In the genomic region with DNA sequence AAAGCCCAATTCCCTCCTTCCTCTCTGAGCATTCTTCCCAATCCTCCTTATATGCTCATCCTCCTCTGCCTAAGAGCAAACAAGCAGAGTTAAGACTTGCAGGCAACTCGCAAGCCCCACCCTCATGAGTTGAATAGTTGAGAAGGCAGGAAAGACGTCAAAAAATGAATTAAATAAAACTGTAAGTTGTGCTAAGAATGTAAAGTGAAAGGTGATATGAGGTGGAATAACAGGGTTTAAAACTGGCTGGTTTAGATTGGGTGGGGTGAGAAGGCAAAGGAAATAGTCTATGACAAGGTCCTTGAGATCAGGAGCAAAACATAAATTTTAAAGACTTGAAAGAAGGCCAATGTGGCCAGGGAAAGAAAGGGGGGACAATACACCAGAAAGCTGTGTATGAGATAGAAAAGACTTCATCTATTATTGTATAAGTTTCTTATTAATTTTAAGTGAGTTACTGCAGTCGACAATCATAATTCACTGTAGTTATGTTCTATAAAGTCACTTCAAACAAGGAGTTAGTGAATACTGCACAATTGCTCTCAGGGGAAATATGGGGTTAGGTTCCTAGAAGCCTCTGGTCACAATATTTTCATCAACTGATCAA, we compare ENCODE assay signal across 31 cellular contexts.
DNase-seq lines count a peak whose midpoint lies in the region; ATAC-seq and TF ChIP-seq lines count a peak whose summit lies in the region.
"Had no signal": no experiment of that assay in that cellular context is flagged by ENCODE, and none has a peak within 500 bp of the region (broad histone marks: within the 10 kb centered on the region; RNA-seq: fewer than 3 reads in every experiment).

No MANE protein-coding gene starts in this region.

- no peaks in the 10 kb centered on the region for H4K20me1 ChIP-seq in PC-9 (ENCODE audit: insufficient read depth)
- H4K20me1 ChIP-seq: BLaER1 treated with 17β-estradiol and CSF1 and Interleukin-3, amounts not matched to agents 10 nM and 100 nM had no signal

- H3K4me2 ChIP-seq in PC-9 = peak overlapping the region; percentile 31
- H3K4me2 ChIP-seq: BLaER1 treated with 17β-estradiol and CSF1 and Interleukin-3, amounts not matched to agents 10 nM and 100 nM; KMS-11 had no signal

- peaks cover 13% of the 10 kb centered on the region for H3K9me3 Mint-ChIP-seq in mesothelial cell of epicardium
- H3K9me3 Mint-ChIP-seq in WTC11 = peaks cover 10% of the 10 kb centered on the region
- H3K9me3 Mint-ChIP-seq: activated CD4-positive, alpha-beta memory T cell treated with anti-CD3 and anti-CD28 coated beads, Interleukin-2, amount 10 ng/mL, durations not matched to agents 7 days and 5 days; activated naive CD4-positive, alpha-beta T cell treated with anti-CD3 and anti-CD28 coated beads, Interleukin-2, amount 50 U/mL, for 24 hours; stimulated activated memory B cell treated with anti-CD40 and anti-IgM and Interleukin-4, amounts not matched to agents 10 μg/mL and 1 μg/mL and 100 μg/mL, for 72 hours; T-cell had no signal

- H3K27ac Mint-ChIP-seq in mesothelial cell of epicardium = peak overlapping the region; percentile 26
- no peak overlapping the region; the same call in 1 of the 2 replicates for H3K27ac Mint-ChIP-seq in WTC11
- H3K27ac Mint-ChIP-seq: activated CD4-positive, alpha-beta memory T cell treated with anti-CD3 and anti-CD28 coated beads, Interleukin-2, amount 10 ng/mL, durations not matched to agents 7 days and 5 days; activated naive CD4-positive, alpha-beta T cell treated with anti-CD3 and anti-CD28 coated beads, Interleukin-2, amount 50 U/mL, for 24 hours; activated T-helper 17 cell treated with anti-CD3 and anti-CD28 coated beads, Interleukin-2, amount 50 U/mL, for 72 hours; progenitor cell of endocrine pancreas; stimulated activated memory B cell treated with anti-CD40 and anti-IgM and Interleukin-4, amounts not matched to agents 10 μg/mL and 1 μg/mL and 100 μg/mL, for 72 hours; T-cell had no signal

- POLR2A ChIA-PET in PC-9 (lab: Charles Lee; ENCODE audit: unreplicated experiment) (interaction anchor here (0.7 kb wide), 1 partner anchor 1083 kb away, joined by 3 read pairs; no protein-coding TSS in a partner anchor), WTC11 (lab: Charles Lee) (no interaction called here)

- BruUV-seq in PC-9 (replicated peaks; lab: Mats Ljungman, UMichigan) = no TSS peak

- H3K79me2 ChIP-seq in PC-9 (ENCODE audit: low read depth) = no peaks in the 10 kb centered on the region

- H3K4me1 ChIP-seq in PC-9 (replicated peaks; ENCODE audit: insufficient read depth) (peaks cover 24% of the 10 kb centered on the region), left lung (no peaks in the 10 kb centered on the region)
- H3K4me1 ChIP-seq: BLaER1 treated with 17β-estradiol and CSF1 and Interleukin-3, amounts not matched to agents 10 nM and 100 nM; esophagus muscularis mucosa; sigmoid colon; upper lobe of right lung had no signal

- no peaks in the 10 kb centered on the region for H3K27me3 Mint-ChIP-seq in mesothelial cell of epicardium (ENCODE audit: low read depth)
- peaks cover 4% of the 10 kb centered on the region for H3K27me3 Mint-ChIP-seq in WTC11 (ENCODE audit: low read depth)
- H3K27me3 Mint-ChIP-seq: activated CD4-positive, alpha-beta memory T cell treated with anti-CD3 and anti-CD28 coated beads, Interleukin-2, amount 10 ng/mL, durations not matched to agents 7 days and 5 days; activated T-helper 17 cell treated with anti-CD3 and anti-CD28 coated beads, Interleukin-2, amount 50 U/mL, for 72 hours; progenitor cell of endocrine pancreas; stimulated activated memory B cell treated with anti-CD40 and anti-IgM and Interleukin-4, amounts not matched to agents 10 μg/mL and 1 μg/mL and 100 μg/mL, for 72 hours had no signal

- peaks cover 39% of the 10 kb centered on the region for H3K36me3 Mint-ChIP-seq in mesothelial cell of epicardium
- H3K36me3 Mint-ChIP-seq in WTC11 = 0 out of 2 replicates have a peak, but pooled peaks cover 3% of the 10 kb centered on the region
- H3K36me3 Mint-ChIP-seq: activated naive CD4-positive, alpha-beta T cell treated with anti-CD3 and anti-CD28 coated beads, Interleukin-2, amount 50 U/mL, for 24 hours; stimulated activated memory B cell treated with anti-CD40 and anti-IgM and Interleukin-4, amounts not matched to agents 10 μg/mL and 1 μg/mL and 100 μg/mL, for 72 hours; T-cell had no signal

- H3K4me1 Mint-ChIP-seq in mesothelial cell of epicardium (peaks cover 7% of the 10 kb centered on the region), WTC11 (peaks cover 12% of the 10 kb centered on the region)
- H3K4me1 Mint-ChIP-seq: activated CD4-positive, alpha-beta memory T cell treated with anti-CD3 and anti-CD28 coated beads, Interleukin-2, amount 10 ng/mL, durations not matched to agents 7 days and 5 days; activated naive CD4-positive, alpha-beta T cell treated with anti-CD3 and anti-CD28 coated beads, Interleukin-2, amount 50 U/mL, for 24 hours; activated T-helper 17 cell treated with anti-CD3 and anti-CD28 coated beads, Interleukin-2, amount 50 U/mL, for 72 hours; stimulated activated memory B cell treated with anti-CD40 and anti-IgM and Interleukin-4, amounts not matched to agents 10 μg/mL and 1 μg/mL and 100 μg/mL, for 72 hours; T-cell had no signal

- no peaks in the 10 kb centered on the region for H3K9me3 ChIP-seq in PC-9 (ENCODE audit: insufficient read depth, low read depth)
- no peaks in the 10 kb centered on the region for H3K9me3 ChIP-seq in left lung
- H3K9me3 ChIP-seq: BLaER1 treated with 17β-estradiol and CSF1 and Interleukin-3, amounts not matched to agents 10 nM and 100 nM; esophagus muscularis mucosa; sigmoid colon; SJSA1; upper lobe of right lung had no signal

- CTCF ChIA-PET in PC-9 (lab: Charles Lee) = interaction anchor here (0.6 to 1.2 kb wide), 4 partner anchors 108 to 1180 kb away, joined by 4 to 23 read pairs (median 5); a partner anchor contains a TSS
- CTCF ChIA-PET in WTC11 (lab: Charles Lee) = no interaction called here

- no peaks in the 10 kb centered on the region for H3K9me2 ChIP-seq in PC-9 (ENCODE audit: insufficient read depth)

- no peak overlapping the region for H2AFZ ChIP-seq in PC-9

- peak overlapping the region; percentile 61 for H3K27ac ChIP-seq in PC-9
- no peak overlapping the region for H3K27ac ChIP-seq in left lung
- H3K27ac ChIP-seq: BLaER1 treated with 17β-estradiol and CSF1 and Interleukin-3, amounts not matched to agents 10 nM and 100 nM; cardiac muscle cell; coronary artery; esophagus muscularis mucosa; KMS-11; sigmoid colon; SJSA1; upper lobe of right lung had no signal

- ATAC-seq in GM18907 (IDR thresholded peaks at IDR 0.05; ENCODE audit: unreplicated experiment) (peak; percentile 91), HG02623 (IDR thresholded peaks at IDR 0.05; ENCODE audit: unreplicated experiment) (peak; percentile 69), WTC11 (no peak), HG02884 (IDR thresholded peaks at IDR 0.05; ENCODE audit: unreplicated experiment) (no peak), left lung (no peak), GM19467 (IDR thresholded peaks at IDR 0.05; ENCODE audit: unreplicated experiment) (no peak)
- ATAC-seq: activated CD4-positive, CD25-positive, alpha-beta regulatory T cell treated with anti-CD3 and anti-CD28 coated beads, Interleukin-2, amount 50 U/mL, for 24 hours; activated T-helper 17 cell treated with anti-CD3 and anti-CD28 coated beads, Interleukin-2, amount 50 U/mL, for 72 hours; stimulated activated memory B cell treated with anti-CD40 and anti-IgM and Interleukin-4, amounts not matched to agents 10 μg/mL and 1 μg/mL and 100 μg/mL, for 72 hours; T-cell; upper lobe of right lung had no signal

- H3K27me3 ChIP-seq in PC-9 (ENCODE audit: insufficient read depth, low read depth) = no peaks in the 10 kb centered on the region
- H3K27me3 ChIP-seq in left lung = no peaks in the 10 kb centered on the region
- H3K27me3 ChIP-seq: BLaER1 treated with 17β-estradiol and CSF1 and Interleukin-3, amounts not matched to agents 10 nM and 100 nM; cardiac muscle cell; esophagus muscularis mucosa; sigmoid colon; SJSA1; upper lobe of right lung had no signal

- no peak for TF ChIP-seq CTCF in PC-9 (conservative IDR thresholded peaks at IDR 0.05)
- TF ChIP-seq CTCF in mesothelial cell of epicardium (IDR thresholded peaks at IDR 0.05; ENCODE audit: unreplicated experiment) = no peak
- no peak for TF ChIP-seq CTCF in WTC11 (IDR thresholded peaks at IDR 0.05)
- no peak for TF ChIP-seq CTCF in left lung (IDR thresholded peaks at IDR 0.05)

- H3K4me3 ChIP-seq in PC-9 (no peak overlapping the region), left lung (no peak overlapping the region)
- H3K4me3 ChIP-seq: BLaER1 treated with 17β-estradiol and CSF1 and Interleukin-3, amounts not matched to agents 10 nM and 100 nM; cardiac muscle cell; coronary artery; esophagus muscularis mucosa; sigmoid colon; SJSA1; upper lobe of right lung had no signal

- H3K4me3 Mint-ChIP-seq in mesothelial cell of epicardium (no peak overlapping the region), WTC11 (no peak overlapping the region)
- H3K4me3 Mint-ChIP-seq: activated CD4-positive, alpha-beta memory T cell treated with anti-CD3 and anti-CD28 coated beads, Interleukin-2, amount 10 ng/mL, durations not matched to agents 7 days and 5 days; activated naive CD4-positive, alpha-beta T cell treated with anti-CD3 and anti-CD28 coated beads, Interleukin-2, amount 50 U/mL, for 24 hours; activated T-helper 17 cell treated with anti-CD3 and anti-CD28 coated beads, Interleukin-2, amount 50 U/mL, for 72 hours; stimulated activated memory B cell treated with anti-CD40 and anti-IgM and Interleukin-4, amounts not matched to agents 10 μg/mL and 1 μg/mL and 100 μg/mL, for 72 hours; T-cell had no signal

- DNase-seq in PC-9 = peak; percentile 24 to 69
- no peak for DNase-seq in mesothelial cell of epicardium (ENCODE audit: low spot score in 2 of 2, unreplicated experiment in 2 of 2)
- DNase-seq in WTC11 (ENCODE audit: low spot score) = no peak
- no peak for DNase-seq in left lung
- DNase-seq: activated CD4-positive, alpha-beta memory T cell treated with anti-CD3 and anti-CD28 coated beads, Interleukin-2, amount 10 ng/mL, durations not matched to agents 7 days and 5 days; activated CD8-positive, alpha-beta memory T cell treated with anti-CD3 and anti-CD28 coated beads, Interleukin-2, amount 50 U/mL, for 48 hours; DND-41; effector memory CD4-positive, alpha-beta T cell; mesendoderm; NCI-H1436; NCI-H2081 treated with DMSO at 0.1 percent for 48 hours; sigmoid colon; stimulated activated CD4-positive, alpha-beta T cell treated with anti-CD3 and anti-CD28 coated beads, Interleukin-4, amount 100 ng/mL, for 4 hours; substantia nigra; T-cell; upper lobe of right lung had no signal

- H3F3A ChIP-seq in PC-9 (ENCODE audit: insufficient read depth, low read depth) = peaks cover 14% of the 10 kb centered on the region; the same call in 1 of the 2 replicates

- H3K36me3 ChIP-seq in PC-9 (ENCODE audit: low read depth) (no peaks in the 10 kb centered on the region), left lung (no peaks in the 10 kb centered on the region)
- H3K36me3 ChIP-seq: BLaER1 treated with 17β-estradiol and CSF1 and Interleukin-3, amounts not matched to agents 10 nM and 100 nM; cardiac muscle cell; esophagus muscularis mucosa; sigmoid colon; SJSA1; upper lobe of right lung had no signal

- intact Hi-C loops in PC-9 (cut with micrococcal nuclease; ENCODE audit: unreplicated experiment) = no loop called here
- intact Hi-C loops in left lung (cut with DNase I) = no loop called here

TF ChIP-seq in WTC11, 78 proteins besides CTCF, POLR2A, EP300 and RAD21 (continues in another document):
- TF ChIP-seq MYBL2 (CRISPR knock-in tag; IDR thresholded peaks at IDR 0.05) (no peak), ETV6 (CRISPR knock-in tag; IDR thresholded peaks at IDR 0.05) (no peak)

Comparison
In these comparisons a context has a peak if more than half of its experiments do, and no peak if none do; other contexts are left out.
1. ATAC-seq: peak in GM18907 (single experiment) and HG02623 (single experiment); none in WTC11 (single experiment), HG02884 (single experiment), left lung (single experiment) and GM19467 (single experiment).
2. DNase-seq: peak in PC-9 (2 of 2); none in mesothelial cell of epicardium (0 of 2), WTC11 (single experiment) and left lung (0 of 2).